ENCODE assay signal across 8 cellular contexts in the genomic region with DNA sequence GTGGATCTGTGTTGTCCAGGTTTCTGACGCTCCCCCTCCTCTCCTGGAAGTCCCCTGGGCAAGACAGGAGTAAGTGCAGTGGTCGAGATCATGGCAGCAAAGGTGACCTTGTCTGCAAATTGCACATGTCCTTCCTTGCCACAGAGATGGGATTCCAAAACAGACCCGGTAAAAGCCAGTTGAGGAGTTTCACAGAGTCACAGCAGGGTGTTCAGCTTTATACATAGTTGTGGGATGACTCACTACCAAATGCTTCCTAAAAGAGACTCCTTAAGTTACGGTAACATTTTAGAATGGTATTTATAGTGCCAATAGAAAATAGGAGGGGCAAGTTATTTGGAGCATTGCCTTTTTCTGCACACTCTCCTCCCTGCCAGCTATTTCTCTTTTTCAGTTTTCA.
DNase-seq lines count a peak whose midpoint lies in the region; ATAC-seq, FAIRE-seq and TF ChIP-seq lines count a peak whose summit lies in the region.

No MANE protein-coding gene starts in this region.

- intact Hi-C loops in Right ventricle myocardium inferior (cut with DNase I), result loop anchor here (5.0 to 10.0 kb wide), 2 partner anchors 113 to 715 kb away; partner anchors contain the start of genes LYPLAL1 and TGFB2
- intact Hi-C loops in cardiac septum (cut with DNase I), result loop anchor here (5.0 kb wide), 1 partner anchor 113 kb away; the partner anchor contains the start of gene TGFB2
- intact Hi-C loops in sciatic nerve (cut with DNase I), result no loop called here

- DNase-seq in Right ventricle myocardium inferior (ENCODE audit: missing footprints) (no peak), cardiac septum (ENCODE audit: low spot score) (no peak), SK-MEL-5 (ENCODE audit: low read depth, low spot score) (peak; percentile 82), glomerular visceral epithelial cell (ENCODE audit: extremely low spot score) (peak; percentile 81), sciatic nerve (ENCODE audit: low spot score) (no peak), AML-193 (lab: John Stamatoyannopoulos, UW) (no peak), D721Med (ENCODE audit: insufficient read length, low spot score) (no peak)

- in situ Hi-C loops in SK-MEL-5 (cut with HindIII; ENCODE audit: low pct_unique_long_range_greater_than_20kb, low sequenced_read_pairs), result no loop called here

- TF ChIP-seq CTCF in D721Med (IDR thresholded peaks at IDR 0.05; ENCODE audit: insufficient read depth, missing control alignments), result no peak

- ATAC-seq in Right ventricle myocardium inferior, result peak; percentile 64
- ATAC-seq in sciatic nerve, result peak; percentile 84
- no peak for ATAC-seq in GM18858 (IDR thresholded peaks at IDR 0.05; ENCODE audit: unreplicated experiment)

- no peak for FAIRE-seq in D721Med (lab: Jason Lieb, UNC)

Comparison
In these comparisons a context has a peak if more than half of its experiments do, and no peak if none do; other contexts are left out.
1. DNase-seq: peak in SK-MEL-5 (single experiment) and glomerular visceral epithelial cell (single experiment); none in Right ventricle myocardium inferior (single experiment), cardiac septum (single experiment), sciatic nerve (single experiment), AML-193 (0 of 2) and D721Med (single experiment).